31 cellular contexts compared by ENCODE assay signal in the genomic region with DNA sequence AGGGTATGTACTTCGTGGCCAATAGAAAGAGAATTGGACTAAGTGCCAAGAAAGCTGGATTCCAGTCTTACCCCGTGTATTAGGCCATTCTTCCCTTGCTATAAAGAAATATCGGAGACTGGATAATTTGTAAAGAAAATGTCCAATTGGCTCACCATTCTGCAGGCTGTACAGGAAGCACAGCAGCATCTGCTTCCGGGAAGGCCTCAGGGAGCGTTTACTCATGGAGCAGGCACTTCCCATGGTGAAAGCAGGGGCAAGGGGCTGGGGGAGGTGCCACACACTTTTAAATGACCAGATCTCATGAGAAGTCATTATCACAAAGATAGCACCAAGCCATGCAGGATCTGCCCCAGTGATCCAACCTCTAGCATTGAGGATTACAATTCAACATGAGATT. TPM values are rescaled to one million over a fixed set of nuclear protein-coding genes. Genes with fewer than 3 reads are reported as not detected.
"Had no signal": no experiment of that assay in that cellular context is flagged by ENCODE, and none has a peak within 500 bp of the region (broad histone marks: within the 10 kb centered on the region; RNA-seq: fewer than 3 reads in every experiment).

No MANE protein-coding gene starts in this region.

- H3K27me3 ChIP-seq: Peyer's patch had no signal

- H3K9me3 Mint-ChIP-seq: activated CD4-positive, alpha-beta T cell treated with anti-CD3 and anti-CD28 coated beads, Interleukin-2, amount 10 ng/mL, durations not matched to agents 7 days and 5 days; activated naive CD4-positive, alpha-beta T cell treated with anti-CD3 and anti-CD28 coated beads, Interleukin-2, amount 10 ng/mL, durations not matched to agents 7 days and 5 days; activated naive CD8-positive, alpha-beta T cell treated with anti-CD3 and anti-CD28 coated beads, Interleukin-2, amount 50 U/mL, for 24 hours; T-helper 1 cell treated with Interleukin-12 subunit alpha and Interleukin-12 subunit beta and Interleukin-4 antibody, amounts not matched to agents 30 μg/mL and 1 μg/mL, for 36 hours; T-helper 2 cell treated with Interferon-gamma antibody and Interleukin-4, amounts not matched to agents 5 μg/mL and 100 μg/mL, for 36 hours; WTC11 had no signal

- DNase-seq: activated CD4-positive, alpha-beta T cell treated with anti-CD3 and anti-CD28 coated beads for 36 hours; activated CD4-positive, alpha-beta T cell treated with anti-CD3 and anti-CD28 coated beads, Interleukin-2, amount 10 ng/mL, durations not matched to agents 7 days and 5 days; activated CD4-positive, alpha-beta T cell treated with anti-CD3 and anti-CD28 coated beads, Interleukin-2, amount 50 U/mL, for 48 hours; activated CD8-positive, alpha-beta memory T cell treated with anti-CD3 and anti-CD28 coated beads for 24 hours; activated CD8-positive, alpha-beta memory T cell treated with anti-CD3 and anti-CD28 coated beads, Interleukin-2, amount 10 ng/mL, durations not matched to agents 7 days and 5 days; activated CD8-positive, alpha-beta memory T cell treated with anti-CD3 and anti-CD28 coated beads, Interleukin-2, amount 50 U/mL, for 48 hours; activated effector memory CD4-positive, alpha-beta T cell treated with Interleukin-2 at 50 U/mL for 16 hours; activated naive CD4-positive, alpha-beta T cell treated with anti-CD3 and anti-CD28 coated beads, Interleukin-2, amount 10 ng/mL, durations not matched to agents 7 days and 5 days; activated naive CD8-positive, alpha-beta T cell treated with anti-CD3 and anti-CD28 coated beads, Interleukin-2, amount 50 U/mL, for 24 hours; activated T-cell treated with anti-CD3 and anti-CD28 coated beads, Interleukin-2, amount 50 U/mL, for 48 hours; anterior cingulate cortex; central memory CD4-positive, alpha-beta T cell; Karpas-422; KBM-7; NCI-H1105; NCI-H1417 treated with DMSO at 0.1 percent for 48 hours; NCI-H187 treated with DMSO at 0.1 percent for 48 hours; NCI-H2081; NCI-H226; NCI-H446 treated with DMSO at 0.1 percent for 48 hours; NCI-H524; PC-3; Right ventricle myocardium superior; SK-N-SH had no signal

- H3K9me3 ChIP-seq: Peyer's patch, SK-N-SH had no signal

- H3K4me1 Mint-ChIP-seq: activated CD4-positive, alpha-beta T cell treated with anti-CD3 and anti-CD28 coated beads for 36 hours; activated CD8-positive, alpha-beta memory T cell treated with anti-CD3 and anti-CD28 coated beads, Interleukin-2, amount 10 ng/mL, durations not matched to agents 7 days and 5 days; WTC11 had no signal

- H3K27ac Mint-ChIP-seq: activated CD4-positive, alpha-beta T cell treated with anti-CD3 and anti-CD28 coated beads for 36 hours; activated CD4-positive, alpha-beta T cell treated with anti-CD3 and anti-CD28 coated beads, Interleukin-2, amount 10 ng/mL, durations not matched to agents 7 days and 5 days; activated CD8-positive, alpha-beta memory T cell treated with anti-CD3 and anti-CD28 coated beads, Interleukin-2, amount 10 ng/mL, durations not matched to agents 7 days and 5 days; activated naive CD4-positive, alpha-beta T cell treated with anti-CD3 and anti-CD28 coated beads, Interleukin-2, amount 10 ng/mL, durations not matched to agents 7 days and 5 days; activated naive CD8-positive, alpha-beta T cell treated with anti-CD3 and anti-CD28 coated beads, Interleukin-2, amount 50 U/mL, for 24 hours; T-helper 1 cell treated with Interleukin-12 subunit alpha and Interleukin-12 subunit beta and Interleukin-4 antibody, amounts not matched to agents 30 μg/mL and 1 μg/mL, for 36 hours; T-helper 2 cell treated with Interferon-gamma antibody and Interleukin-4, amounts not matched to agents 5 μg/mL and 100 μg/mL, for 36 hours; WTC11 had no signal

- H3K27me3 Mint-ChIP-seq: activated CD4-positive, alpha-beta T cell treated with anti-CD3 and anti-CD28 coated beads for 36 hours; activated naive CD8-positive, alpha-beta T cell; activated naive CD8-positive, alpha-beta T cell treated with anti-CD3 and anti-CD28 coated beads, Interleukin-2, amount 50 U/mL, for 24 hours had no signal

- H3K36me3 ChIP-seq: Peyer's patch had no signal

- H3K36me3 Mint-ChIP-seq: activated CD8-positive, alpha-beta memory T cell treated with anti-CD3 and anti-CD28 coated beads, Interleukin-2, amount 10 ng/mL, durations not matched to agents 7 days and 5 days; activated naive CD4-positive, alpha-beta T cell treated with anti-CD3 and anti-CD28 coated beads, Interleukin-2, amount 10 ng/mL, durations not matched to agents 7 days and 5 days; activated naive CD8-positive, alpha-beta T cell; brain; WTC11 had no signal

- H3K4me3 Mint-ChIP-seq: activated CD4-positive, alpha-beta T cell treated with anti-CD3 and anti-CD28 coated beads for 36 hours; activated CD4-positive, alpha-beta T cell treated with anti-CD3 and anti-CD28 coated beads, Interleukin-2, amount 10 ng/mL, durations not matched to agents 7 days and 5 days; activated CD8-positive, alpha-beta memory T cell treated with anti-CD3 and anti-CD28 coated beads, Interleukin-2, amount 10 ng/mL, durations not matched to agents 7 days and 5 days; activated naive CD4-positive, alpha-beta T cell treated with anti-CD3 and anti-CD28 coated beads, Interleukin-2, amount 10 ng/mL, durations not matched to agents 7 days and 5 days; activated naive CD8-positive, alpha-beta T cell; activated naive CD8-positive, alpha-beta T cell treated with anti-CD3 and anti-CD28 coated beads, Interleukin-2, amount 50 U/mL, for 24 hours; brain; T-helper 1 cell treated with Interleukin-12 subunit alpha and Interleukin-12 subunit beta and Interleukin-4 antibody, amounts not matched to agents 30 μg/mL and 1 μg/mL, for 36 hours; T-helper 2 cell treated with Interferon-gamma antibody and Interleukin-4, amounts not matched to agents 5 μg/mL and 100 μg/mL, for 36 hours; WTC11 had no signal

- H3K4me3 ChIP-seq: Peyer's patch had no signal

- H3K9ac ChIP-seq: SK-N-SH had no signal

RNA-seq across cellular contexts. Expression of gene GPR61, which starts 22.3 kb away (rescaled TPM):
- total RNA-seq: MCF 10A had no signal
- polyA plus RNA-seq: SK-N-SH had no signal
